In the genomic region with DNA sequence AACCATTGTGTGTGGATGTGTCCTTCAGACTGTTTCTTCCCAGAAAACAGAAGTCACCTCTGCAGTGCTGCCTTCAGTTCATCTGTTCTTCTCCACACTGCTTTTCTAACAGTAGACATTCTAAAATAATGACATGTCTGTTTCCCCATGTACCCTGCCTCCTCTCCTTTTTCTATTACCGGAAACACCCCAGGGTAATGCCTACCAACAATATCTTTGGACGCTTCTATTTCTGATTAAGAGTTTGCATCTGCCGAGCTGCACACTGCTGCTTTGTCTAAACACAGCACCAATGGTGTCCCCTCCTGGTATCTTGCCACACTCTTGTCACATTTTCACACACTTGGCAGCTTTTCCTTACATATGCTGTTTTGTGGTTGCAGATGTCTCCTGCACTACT, we compare ENCODE assay signal across 20 cellular contexts.
A peak's percentile ranks its signal among the peaks of the same experiment; 100 is the strongest.
DNase-seq lines count a peak whose midpoint lies in the region; ATAC-seq and TF ChIP-seq lines count a peak whose summit lies in the region.
"Had no signal": no experiment of that assay in that cellular context is flagged by ENCODE, and none has a peak within 500 bp of the region (broad histone marks: within the 10 kb centered on the region; RNA-seq: fewer than 3 reads in every experiment).

No MANE protein-coding gene starts in this region.

- H3K36me3 Mint-ChIP-seq in MCF 10A (ENCODE audit: insufficient read depth, unreplicated experiment) = no peaks in the 10 kb centered on the region
- no peaks in the 10 kb centered on the region for H3K36me3 Mint-ChIP-seq in brain
- no peaks in the 10 kb centered on the region for H3K36me3 Mint-ChIP-seq in T-helper 17 cell (ENCODE audit: low read depth)
- H3K36me3 Mint-ChIP-seq: CD4-positive, alpha-beta memory T cell had no signal

- CTCF ChIA-PET in MCF 10A (lab: Yijun Ruan, JAX) = no interaction called here

- TF ChIP-seq CTCF in MCF 10A (IDR thresholded peaks at IDR 0.05; ENCODE audit: unreplicated experiment) = no peak
- no peak for TF ChIP-seq CTCF in breast epithelium (IDR thresholded peaks at IDR 0.05)
- no peak for TF ChIP-seq CTCF in brain (conservative IDR thresholded peaks at IDR 0.05)

- BruUV-seq in MCF 10A (replicated peaks; lab: Mats Ljungman, UMichigan) = no TSS peak

- H3K27ac Mint-ChIP-seq in MCF 10A (ENCODE audit: low read depth, unreplicated experiment) (peak overlapping the region; percentile 37), brain (peak overlapping the region in 4 of 5 experiments; percentile 41 to 94 (median 77)), T-helper 17 cell (no peak overlapping the region)
- H3K27ac Mint-ChIP-seq: B cell; CD4-positive, alpha-beta memory T cell had no signal

- H3K36me3 ChIP-seq in breast epithelium = no peaks in the 10 kb centered on the region

- H3K9me3 Mint-ChIP-seq in MCF 10A (ENCODE audit: unreplicated experiment) (no peaks in the 10 kb centered on the region), brain (no peaks in the 10 kb centered on the region)

- ATAC-seq in T-helper 17 cell = no peak
- ATAC-seq in GM19452 (IDR thresholded peaks at IDR 0.05; ENCODE audit: unreplicated experiment) = no peak
- ATAC-seq in HG03045 (IDR thresholded peaks at IDR 0.05; ENCODE audit: unreplicated experiment) = no peak

- POLR2A ChIA-PET in MCF 10A (lab: Yijun Ruan, JAX) = no interaction called here

- no peaks in the 10 kb centered on the region for H3K4me1 Mint-ChIP-seq in MCF 10A (ENCODE audit: insufficient read depth, unreplicated experiment)
- H3K4me1 Mint-ChIP-seq in brain = peaks cover 10% of the 10 kb centered on the region
- H3K4me1 Mint-ChIP-seq in T-helper 17 cell = no peaks in the 10 kb centered on the region
- H3K4me1 Mint-ChIP-seq: B cell; CD4-positive, alpha-beta memory T cell had no signal

- no peaks in the 10 kb centered on the region for H3K9me3 ChIP-seq in breast epithelium
- H3K9me3 ChIP-seq in T-helper 17 cell (ENCODE audit: control insufficient read depth, low read length, poor library complexity, severe bottlenecking) = no peaks in the 10 kb centered on the region
- H3K9me3 ChIP-seq: SK-N-SH had no signal

- no peak for DNase-seq in MCF 10A (ENCODE audit: unreplicated experiment)
- DNase-seq in breast epithelium (ENCODE audit: low spot score in 2 of 2) = no peak
- peak; percentile 3 for DNase-seq in myocyte (ENCODE audit: low read depth)
- no peak for DNase-seq in T-helper 17 cell
- no peak for DNase-seq in D341Med (ENCODE audit: low spot score)
- DNase-seq: Calu3; CD4-positive, alpha-beta memory T cell; DMS79; NCI-H1417 treated with DMSO at 0.1 percent for 48 hours; NCI-H187 treated with DMSO at 0.1 percent for 48 hours; NCI-H2227 treated with DMSO at 0.1 percent for 48 hours; NCI-H524; Right ventricle myocardium superior; SK-N-SH had no signal

- H3K27ac ChIP-seq in breast epithelium = no peak overlapping the region
- H3K27ac ChIP-seq: 22Rv1, KMS-11 had no signal

- no peak for TF ChIP-seq POLR2A in breast epithelium (IDR thresholded peaks at IDR 0.05)

- H3K27me3 Mint-ChIP-seq in MCF 10A (ENCODE audit: insufficient read depth, unreplicated experiment) (no peaks in the 10 kb centered on the region), brain (peaks cover 2% of the 10 kb centered on the region), T-helper 17 cell (no peaks in the 10 kb centered on the region)
- H3K27me3 Mint-ChIP-seq: B cell; CD4-positive, alpha-beta memory T cell had no signal

- no peak overlapping the region for H3K4me3 ChIP-seq in breast epithelium

- intact Hi-C loops in MCF 10A (cut with micrococcal nuclease) (no loop called here), breast epithelium (cut with DNase I; ENCODE audit: low total_unique reads) (no loop called here)

- H3K27me3 ChIP-seq in breast epithelium = no peaks in the 10 kb centered on the region

- no peak overlapping the region for H3K4me3 Mint-ChIP-seq in MCF 10A (ENCODE audit: unreplicated experiment)
- H3K4me3 Mint-ChIP-seq in brain = peak overlapping the region in 3 of 5 experiments; percentile 46 to 75 (median 49)
- H3K4me3 Mint-ChIP-seq in T-helper 17 cell = no peak overlapping the region
- H3K4me3 Mint-ChIP-seq: B cell; CD4-positive, alpha-beta memory T cell had no signal

- no peaks in the 10 kb centered on the region for H3K4me1 ChIP-seq in breast epithelium

Comparison
In these comparisons a context has a peak if more than half of its experiments do, and no peak if none do; other contexts are left out.
1. H3K4me3 Mint-ChIP-seq: peak in brain (3 of 5); none in MCF 10A (single experiment) and T-helper 17 cell (single experiment).